In the genomic region with DNA sequence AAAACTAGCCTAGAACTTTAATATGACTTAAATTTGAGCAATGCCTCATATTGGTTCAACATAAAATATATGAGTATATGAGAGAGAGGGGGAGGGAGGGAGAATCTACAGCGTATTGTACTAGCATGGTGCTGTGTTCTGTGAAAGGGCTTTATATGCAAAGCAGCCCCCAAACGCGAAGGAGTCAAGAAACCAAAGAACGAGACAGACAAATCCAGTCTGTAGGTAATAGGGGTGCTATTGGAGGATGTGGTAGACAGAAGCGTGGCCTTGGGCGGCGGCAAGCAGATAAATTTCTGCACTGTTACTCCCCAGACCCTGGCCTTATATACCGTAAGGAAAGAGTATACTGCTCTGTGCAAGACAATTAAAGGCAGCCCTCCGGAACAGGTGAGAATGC, we compare ENCODE assay signal across 1 cellular context.
TF ChIP-seq lines count a peak whose summit lies in the region.

No MANE protein-coding gene starts in this region.

TF ChIP-seq in SK-N-SH treated with all-trans-retinoic acid at 6 μM for 48 hours, 23 proteins besides CTCF, POLR2A, EP300 and RAD21 (continued from another document):
- TF ChIP-seq ARNTL (CRISPR knock-in tag; IDR thresholded peaks at IDR 0.05; ENCODE audit: borderline replicate concordance, low read depth) (no peak), ESRRG (CRISPR knock-in tag; IDR thresholded peaks at IDR 0.05) (no peak), ZFP30 (CRISPR knock-in tag; IDR thresholded peaks at IDR 0.05) (no peak), ZNF565 (CRISPR knock-in tag; conservative IDR thresholded peaks at IDR 0.05; ENCODE audit: low read depth) (no peak), RARB (CRISPR knock-in tag; IDR thresholded peaks at IDR 0.05) (no peak)
- TF ChIP-seq, protein P1, sequence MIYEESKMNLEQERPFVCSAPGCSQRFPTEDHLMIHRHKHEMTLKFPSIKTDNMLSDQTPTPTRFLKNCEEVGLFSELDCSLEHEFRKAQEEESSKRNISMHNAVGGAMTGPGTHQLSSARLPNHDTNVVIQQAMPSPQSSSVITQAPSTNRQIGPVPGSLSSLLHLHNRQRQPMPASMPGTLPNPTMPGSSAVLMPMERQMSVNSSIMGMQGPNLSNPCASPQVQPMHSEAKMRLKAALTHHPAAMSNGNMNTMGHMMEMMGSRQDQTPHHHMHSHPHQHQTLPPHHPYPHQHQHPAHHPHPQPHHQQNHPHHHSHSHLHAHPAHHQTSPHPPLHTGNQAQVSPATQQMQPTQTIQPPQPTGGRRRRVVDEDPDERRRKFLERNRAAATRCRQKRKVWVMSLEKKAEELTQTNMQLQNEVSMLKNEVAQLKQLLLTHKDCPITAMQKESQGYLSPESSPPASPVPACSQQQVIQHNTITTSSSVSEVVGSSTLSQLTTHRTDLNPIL (CRISPR knock-in tag; IDR thresholded peaks at IDR 0.05; ENCODE audit: low read depth), result no peak
- TF ChIP-seq, protein P2, sequence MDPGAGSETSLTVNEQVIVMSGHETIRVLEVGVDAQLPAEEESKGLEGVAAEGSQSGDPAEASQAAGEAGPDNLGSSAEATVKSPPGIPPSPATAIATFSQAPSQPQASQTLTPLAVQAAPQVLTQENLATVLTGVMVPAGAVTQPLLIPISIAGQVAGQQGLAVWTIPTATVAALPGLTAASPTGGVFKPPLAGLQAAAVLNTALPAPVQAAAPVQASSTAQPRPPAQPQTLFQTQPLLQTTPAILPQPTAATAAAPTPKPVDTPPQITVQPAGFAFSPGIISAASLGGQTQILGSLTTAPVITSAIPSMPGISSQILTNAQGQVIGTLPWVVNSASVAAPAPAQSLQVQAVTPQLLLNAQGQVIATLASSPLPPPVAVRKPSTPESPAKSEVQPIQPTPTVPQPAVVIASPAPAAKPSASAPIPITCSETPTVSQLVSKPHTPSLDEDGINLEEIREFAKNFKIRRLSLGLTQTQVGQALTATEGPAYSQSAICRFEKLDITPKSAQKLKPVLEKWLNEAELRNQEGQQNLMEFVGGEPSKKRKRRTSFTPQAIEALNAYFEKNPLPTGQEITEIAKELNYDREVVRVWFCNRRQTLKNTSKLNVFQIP (CRISPR knock-in tag; IDR thresholded peaks at IDR 0.05; ENCODE audit: borderline replicate concordance, low read depth), result no peak
